ENCODE assay signal across 8 cellular contexts in the genomic region with DNA sequence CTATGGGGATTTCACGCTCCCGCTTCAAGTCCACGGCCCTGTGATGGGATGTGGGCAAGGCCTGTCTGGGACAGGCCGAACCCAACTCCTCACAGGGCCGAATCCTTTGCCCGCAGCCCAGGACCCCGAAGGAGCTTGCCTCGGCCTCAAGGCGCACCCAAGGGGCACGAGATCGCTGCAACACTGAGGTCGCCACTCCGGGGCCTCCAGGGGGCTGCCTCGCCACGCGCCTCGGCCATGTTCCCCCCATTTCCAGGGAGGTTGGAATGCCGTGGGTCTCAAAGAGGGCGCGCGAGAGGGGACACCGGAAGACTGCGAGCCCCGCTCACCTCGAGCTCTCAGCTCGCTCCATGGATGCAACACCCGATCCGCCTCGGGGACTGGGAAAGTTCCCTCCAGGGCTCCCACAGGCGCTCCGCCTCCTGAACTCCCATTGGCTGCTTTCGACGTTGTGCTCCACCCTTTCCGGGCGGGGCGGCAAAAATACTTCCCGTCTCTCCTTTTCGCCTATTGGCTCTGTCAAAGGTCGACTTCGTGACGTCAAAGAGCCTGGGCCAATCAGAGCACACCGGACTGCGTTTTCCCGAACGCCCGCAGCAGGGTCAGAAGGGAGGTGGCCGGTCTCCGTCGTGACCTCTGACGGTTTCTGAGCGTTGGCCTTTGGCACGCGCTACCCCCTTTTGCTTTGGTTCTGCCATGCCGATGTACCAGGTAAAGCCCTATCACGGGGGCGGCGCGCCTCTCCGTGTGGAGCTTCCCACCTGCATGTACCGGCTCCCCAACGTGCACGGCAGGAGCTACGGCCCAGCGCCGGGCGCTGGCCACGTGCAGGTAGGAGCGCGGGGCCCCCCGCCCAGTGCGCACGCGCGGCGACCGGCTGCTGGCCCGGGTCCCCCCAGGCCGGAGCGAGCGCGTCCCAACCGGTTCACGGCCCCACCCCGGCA. TPM values are rescaled to one million over a fixed set of nuclear protein-coding genes. Genes with fewer than 3 reads are reported as not detected.
A peak's percentile ranks its signal among the peaks of the same experiment; 100 is the strongest.
DNase-seq lines count a peak whose midpoint lies in the region; ATAC-seq and TF ChIP-seq lines count a peak whose summit lies in the region.

A gene (plus strand): TSS at position 605 of the 944 bp plus-strand sequence. CDS start 92 bp downstream, at position 697.
A gene with protein sequence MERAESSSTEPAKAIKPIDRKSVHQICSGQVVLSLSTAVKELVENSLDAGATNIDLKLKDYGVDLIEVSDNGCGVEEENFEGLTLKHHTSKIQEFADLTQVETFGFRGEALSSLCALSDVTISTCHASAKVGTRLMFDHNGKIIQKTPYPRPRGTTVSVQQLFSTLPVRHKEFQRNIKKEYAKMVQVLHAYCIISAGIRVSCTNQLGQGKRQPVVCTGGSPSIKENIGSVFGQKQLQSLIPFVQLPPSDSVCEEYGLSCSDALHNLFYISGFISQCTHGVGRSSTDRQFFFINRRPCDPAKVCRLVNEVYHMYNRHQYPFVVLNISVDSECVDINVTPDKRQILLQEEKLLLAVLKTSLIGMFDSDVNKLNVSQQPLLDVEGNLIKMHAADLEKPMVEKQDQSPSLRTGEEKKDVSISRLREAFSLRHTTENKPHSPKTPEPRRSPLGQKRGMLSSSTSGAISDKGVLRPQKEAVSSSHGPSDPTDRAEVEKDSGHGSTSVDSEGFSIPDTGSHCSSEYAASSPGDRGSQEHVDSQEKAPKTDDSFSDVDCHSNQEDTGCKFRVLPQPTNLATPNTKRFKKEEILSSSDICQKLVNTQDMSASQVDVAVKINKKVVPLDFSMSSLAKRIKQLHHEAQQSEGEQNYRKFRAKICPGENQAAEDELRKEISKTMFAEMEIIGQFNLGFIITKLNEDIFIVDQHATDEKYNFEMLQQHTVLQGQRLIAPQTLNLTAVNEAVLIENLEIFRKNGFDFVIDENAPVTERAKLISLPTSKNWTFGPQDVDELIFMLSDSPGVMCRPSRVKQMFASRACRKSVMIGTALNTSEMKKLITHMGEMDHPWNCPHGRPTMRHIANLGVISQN (minus strand): TSS at position 382 of the 944 bp plus-strand sequence. CDS start 30 bp downstream, at position 352.

- CTCF ChIA-PET in WTC11 (lab: Charles Lee) = interaction anchor here (1.1 to 1.6 kb wide), 3 partner anchors 11 to 152 kb away, joined by 3 to 11 read pairs (median 5); no protein-coding TSS in a partner anchor

- peaks cover 18% of the 10 kb centered on the region for H3K4me1 Mint-ChIP-seq in WTC11

- DNase-seq in AG09309 (ENCODE audit: low read depth) (peak; percentile 90), NCI-H226 (peak; percentile 100), WTC11 (ENCODE audit: low spot score) (peak; percentile 99), cardiac fibroblast (ENCODE audit: low read depth in 2 of 2) (peak; percentile 98 to 99), iPS-NIHi7 (ENCODE audit: extremely low spot score) (peak; percentile 95), smooth muscle cell of the brain vasculature (ENCODE audit: low read depth, low spot score) (peak; percentile 94)

- H3K36me3 Mint-ChIP-seq in WTC11 = peaks cover 22% of the 10 kb centered on the region

- POLR2A ChIA-PET in WTC11 (lab: Charles Lee) = interaction anchor here (0.6 to 1.3 kb wide), 5 partner anchors 10 to 367 kb away, joined by 3 to 5 read pairs (median 4); no protein-coding TSS in a partner anchor

- no peak for TF ChIP-seq CTCF in AG09309 (IDR thresholded peaks at IDR 0.05; ENCODE audit: control insufficient read depth, insufficient read depth, low read depth, low read length, missing control alignments)
- no peak for TF ChIP-seq CTCF in WTC11 (IDR thresholded peaks at IDR 0.05)
- TF ChIP-seq CTCF in cardiac fibroblast (IDR thresholded peaks at IDR 0.05; ENCODE audit: low read depth, low read length) = no peak

- H3K27me3 Mint-ChIP-seq in WTC11 (ENCODE audit: low read depth) = no peaks in the 10 kb centered on the region

- no peaks in the 10 kb centered on the region for H3K9me3 Mint-ChIP-seq in WTC11

- peak within 1 kb of the TSS; percentile 92 for H3K27ac Mint-ChIP-seq in WTC11

- ATAC-seq in GM18909 (IDR thresholded peaks at IDR 0.05; ENCODE audit: poor library complexity, unreplicated experiment) (peak; percentile 94), HG03175 (IDR thresholded peaks at IDR 0.05; ENCODE audit: unreplicated experiment) (peak; percentile 94), WTC11 (peak; percentile 95)

- H3K4me3 Mint-ChIP-seq in WTC11 = peak within 1 kb of the TSS; percentile 81

- H3K4me3 ChIP-seq in AG09309 (ENCODE audit: control insufficient read depth, low read depth, low read length) (peak within 1 kb of the TSS; percentile 83), cardiac fibroblast (replicated peaks in 1 of 2; ENCODE audit: low read depth in 2 of 2, low read length in 2 of 2) (peak within 1 kb of the TSS; percentile 84 to 89)

TF ChIP-seq in WTC11, 78 proteins besides CTCF, POLR2A, EP300 and RAD21 (continues in another document):
- TF ChIP-seq, protein P1, sequence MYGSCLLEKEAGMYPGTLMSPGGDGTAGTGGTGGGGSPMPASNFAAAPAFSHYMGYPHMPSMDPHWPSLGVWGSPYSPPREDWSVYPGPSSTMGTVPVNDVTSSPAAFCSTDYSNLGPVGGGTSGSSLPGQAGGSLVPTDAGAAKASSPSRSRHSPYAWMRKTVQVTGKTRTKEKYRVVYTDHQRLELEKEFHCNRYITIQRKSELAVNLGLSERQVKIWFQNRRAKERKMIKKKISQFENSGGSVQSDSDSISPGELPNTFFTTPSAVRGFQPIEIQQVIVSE (CRISPR knock-in tag; IDR thresholded peaks at IDR 0.05; ENCODE audit: borderline replicate concordance) = no peak
- TF ChIP-seq ZNF232 (CRISPR knock-in tag; IDR thresholded peaks at IDR 0.05) (peak; percentile 71; the same call in 1 of the 2 replicates), NFE2L1 (CRISPR knock-in tag; IDR thresholded peaks at IDR 0.05) (peak; percentile 71; the same call in 1 of the 2 replicates), NFATC4 (CRISPR knock-in tag; IDR thresholded peaks at IDR 0.05) (no peak), ZNF423 (CRISPR knock-in tag; IDR thresholded peaks at IDR 0.05) (no peak), RORB (CRISPR knock-in tag; IDR thresholded peaks at IDR 0.05) (no peak), ZNF121 (CRISPR knock-in tag; IDR thresholded peaks at IDR 0.05) (0 out of 2 replicates have a peak, but pooled peaks have one; percentile 12), FOXP1 (CRISPR knock-in tag; IDR thresholded peaks at IDR 0.05; ENCODE audit: borderline replicate concordance) (peak; percentile 91), GABPB1 (CRISPR knock-in tag; IDR thresholded peaks at IDR 0.05) (peak; percentile 85), ATF1 (CRISPR knock-in tag; IDR thresholded peaks at IDR 0.05) (0 out of 2 replicates have a peak, but pooled peaks have one; percentile 61), CREB1 (CRISPR knock-in tag; IDR thresholded peaks at IDR 0.05) (peak; percentile 61; the same call in 1 of the 2 replicates)
- TF ChIP-seq, protein P2, sequence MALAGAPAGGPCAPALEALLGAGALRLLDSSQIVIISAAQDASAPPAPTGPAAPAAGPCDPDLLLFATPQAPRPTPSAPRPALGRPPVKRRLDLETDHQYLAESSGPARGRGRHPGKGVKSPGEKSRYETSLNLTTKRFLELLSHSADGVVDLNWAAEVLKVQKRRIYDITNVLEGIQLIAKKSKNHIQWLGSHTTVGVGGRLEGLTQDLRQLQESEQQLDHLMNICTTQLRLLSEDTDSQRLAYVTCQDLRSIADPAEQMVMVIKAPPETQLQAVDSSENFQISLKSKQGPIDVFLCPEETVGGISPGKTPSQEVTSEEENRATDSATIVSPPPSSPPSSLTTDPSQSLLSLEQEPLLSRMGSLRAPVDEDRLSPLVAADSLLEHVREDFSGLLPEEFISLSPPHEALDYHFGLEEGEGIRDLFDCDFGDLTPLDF (CRISPR knock-in tag; IDR thresholded peaks at IDR 0.05) = 0 out of 2 replicates have a peak, but pooled peaks have one; percentile 69
- TF ChIP-seq, protein P3, sequence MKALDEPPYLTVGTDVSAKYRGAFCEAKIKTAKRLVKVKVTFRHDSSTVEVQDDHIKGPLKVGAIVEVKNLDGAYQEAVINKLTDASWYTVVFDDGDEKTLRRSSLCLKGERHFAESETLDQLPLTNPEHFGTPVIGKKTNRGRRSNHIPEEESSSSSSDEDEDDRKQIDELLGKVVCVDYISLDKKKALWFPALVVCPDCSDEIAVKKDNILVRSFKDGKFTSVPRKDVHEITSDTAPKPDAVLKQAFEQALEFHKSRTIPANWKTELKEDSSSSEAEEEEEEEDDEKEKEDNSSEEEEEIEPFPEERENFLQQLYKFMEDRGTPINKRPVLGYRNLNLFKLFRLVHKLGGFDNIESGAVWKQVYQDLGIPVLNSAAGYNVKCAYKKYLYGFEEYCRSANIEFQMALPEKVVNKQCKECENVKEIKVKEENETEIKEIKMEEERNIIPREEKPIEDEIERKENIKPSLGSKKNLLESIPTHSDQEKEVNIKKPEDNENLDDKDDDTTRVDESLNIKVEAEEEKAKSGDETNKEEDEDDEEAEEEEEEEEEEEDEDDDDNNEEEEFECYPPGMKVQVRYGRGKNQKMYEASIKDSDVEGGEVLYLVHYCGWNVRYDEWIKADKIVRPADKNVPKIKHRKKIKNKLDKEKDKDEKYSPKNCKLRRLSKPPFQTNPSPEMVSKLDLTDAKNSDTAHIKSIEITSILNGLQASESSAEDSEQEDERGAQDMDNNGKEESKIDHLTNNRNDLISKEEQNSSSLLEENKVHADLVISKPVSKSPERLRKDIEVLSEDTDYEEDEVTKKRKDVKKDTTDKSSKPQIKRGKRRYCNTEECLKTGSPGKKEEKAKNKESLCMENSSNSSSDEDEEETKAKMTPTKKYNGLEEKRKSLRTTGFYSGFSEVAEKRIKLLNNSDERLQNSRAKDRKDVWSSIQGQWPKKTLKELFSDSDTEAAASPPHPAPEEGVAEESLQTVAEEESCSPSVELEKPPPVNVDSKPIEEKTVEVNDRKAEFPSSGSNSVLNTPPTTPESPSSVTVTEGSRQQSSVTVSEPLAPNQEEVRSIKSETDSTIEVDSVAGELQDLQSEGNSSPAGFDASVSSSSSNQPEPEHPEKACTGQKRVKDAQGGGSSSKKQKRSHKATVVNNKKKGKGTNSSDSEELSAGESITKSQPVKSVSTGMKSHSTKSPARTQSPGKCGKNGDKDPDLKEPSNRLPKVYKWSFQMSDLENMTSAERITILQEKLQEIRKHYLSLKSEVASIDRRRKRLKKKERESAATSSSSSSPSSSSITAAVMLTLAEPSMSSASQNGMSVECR (CRISPR knock-in tag; IDR thresholded peaks at IDR 0.05; ENCODE audit: borderline replicate concordance) = peak; percentile 62
- TF ChIP-seq, protein P4, sequence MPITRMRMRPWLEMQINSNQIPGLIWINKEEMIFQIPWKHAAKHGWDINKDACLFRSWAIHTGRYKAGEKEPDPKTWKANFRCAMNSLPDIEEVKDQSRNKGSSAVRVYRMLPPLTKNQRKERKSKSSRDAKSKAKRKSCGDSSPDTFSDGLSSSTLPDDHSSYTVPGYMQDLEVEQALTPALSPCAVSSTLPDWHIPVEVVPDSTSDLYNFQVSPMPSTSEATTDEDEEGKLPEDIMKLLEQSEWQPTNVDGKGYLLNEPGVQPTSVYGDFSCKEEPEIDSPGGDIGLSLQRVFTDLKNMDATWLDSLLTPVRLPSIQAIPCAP (CRISPR knock-in tag; IDR thresholded peaks at IDR 0.05) = peak; percentile 85

RNA-seq across cellular contexts. Expression of the first gene that starts in this region (rescaled TPM):
- 63.2 to 69.4 TPM (median 67.8 TPM) in 3 replicates for total RNA-seq in WTC11 (2021)

RNA-seq across cellular contexts. Expression of the second gene that starts in this region (rescaled TPM):
- 13.7 to 14.8 TPM (median 14.6 TPM) in 3 replicates for total RNA-seq in WTC11 (2021)

Comparison
In these comparisons a context has a peak if more than half of its experiments do, and no peak if none do; other contexts are left out.
1. Peak in every context shown above with its lines: DNase-seq, ATAC-seq and H3K4me3 ChIP-seq.